7 cellular contexts compared by ENCODE assay signal in genomic region chr6:47308223-47308567, GRCh38. TPM values are rescaled to one million over a fixed set of nuclear protein-coding genes. Genes with fewer than 3 reads are reported as not detected.
A peak's percentile ranks its signal among the peaks of the same experiment; 100 is the strongest.
DNase-seq lines count a peak whose midpoint lies in the region; ATAC-seq and TF ChIP-seq lines count a peak whose summit lies in the region.

No MANE protein-coding gene starts in this region.

- TF ChIP-seq CTCF in HL-60 (IDR thresholded peaks at IDR 0.05; ENCODE audit: insufficient read depth, low read length), result no peak
- TF ChIP-seq CTCF in WI38 (IDR thresholded peaks at IDR 0.05; ENCODE audit: low read depth, low read length), result no peak

- H3K4me1 ChIP-seq in right cardiac atrium (ENCODE audit: control insufficient read depth, insufficient read depth, low read length), result no peaks in the 10 kb centered on the region

- DNase-seq in HL-60 (ENCODE audit: low read depth in 1 of 2, low spot score in 1 of 2) (no peak), right cardiac atrium (no peak), skeletal muscle cell (ENCODE audit: low read depth) (no peak), NOMO-1 treated with dmso at 0.1 percent for 144 hours (lab: John Stamatoyannopoulos, UW; ENCODE audit: unreplicated experiment) (no peak)
- no peak for DNase-seq in stimulated activated CD4-positive, alpha-beta T cell treated with anti-CD3 and anti-CD28 coated beads, Interleukin-4, amount 100 ng/mL, for 24 hours

- H3K27me3 ChIP-seq in HL-60 (ENCODE audit: insufficient read depth, poor library complexity, severe bottlenecking) (peaks cover 13% of the 10 kb centered on the region), right cardiac atrium (ENCODE audit: control insufficient read depth, insufficient read depth) (no peaks in the 10 kb centered on the region)

- no peaks in the 10 kb centered on the region for H3K9me3 ChIP-seq in right cardiac atrium (ENCODE audit: control insufficient read depth, low read length)

- peak overlapping the region; percentile 74 for H3K4me3 ChIP-seq in HL-60 (replicated peaks; ENCODE audit: insufficient read depth, low read length)
- H3K4me3 ChIP-seq in WI38 (ENCODE audit: low read depth, low read length), result peak overlapping the region; percentile 81
- H3K4me3 ChIP-seq in right cardiac atrium (ENCODE audit: low read length), result peak overlapping the region; percentile 66
- H3K4me3 ChIP-seq in skeletal muscle cell (ENCODE audit: low read depth, low read length), result peak overlapping the region; percentile 77

- WGBS in right cardiac atrium, result 34% methylated on average over 3 of the region's 3 CpGs

- intact Hi-C loops in right cardiac atrium (cut with DNase I), result loop anchor here in 3 of 4 donors (2.0 to 5.0 kb wide), 2 partner anchors 209 to 211 kb away; no protein-coding TSS in a partner anchor

- ATAC-seq in right cardiac atrium (no peak), HG02981 (IDR thresholded peaks at IDR 0.05; ENCODE audit: unreplicated experiment) (no peak)

- H3K27ac ChIP-seq in HL-60 (replicated peaks) (no peak overlapping the region), right cardiac atrium (ENCODE audit: low read length) (no peak overlapping the region)

RNA-seq across cellular contexts. Expression of gene TNFRSF21, which starts 1.5 kb away (rescaled TPM):
- total RNA-seq in right cardiac atrium, result 1 to 10 TPM; 4.5 to 9.1 (median 5.7) TPM
- 4.5 TPM for polyA plus RNA-seq in right cardiac atrium
